Comparison of ENCODE assay signal across 9 cellular contexts in the genomic region with DNA sequence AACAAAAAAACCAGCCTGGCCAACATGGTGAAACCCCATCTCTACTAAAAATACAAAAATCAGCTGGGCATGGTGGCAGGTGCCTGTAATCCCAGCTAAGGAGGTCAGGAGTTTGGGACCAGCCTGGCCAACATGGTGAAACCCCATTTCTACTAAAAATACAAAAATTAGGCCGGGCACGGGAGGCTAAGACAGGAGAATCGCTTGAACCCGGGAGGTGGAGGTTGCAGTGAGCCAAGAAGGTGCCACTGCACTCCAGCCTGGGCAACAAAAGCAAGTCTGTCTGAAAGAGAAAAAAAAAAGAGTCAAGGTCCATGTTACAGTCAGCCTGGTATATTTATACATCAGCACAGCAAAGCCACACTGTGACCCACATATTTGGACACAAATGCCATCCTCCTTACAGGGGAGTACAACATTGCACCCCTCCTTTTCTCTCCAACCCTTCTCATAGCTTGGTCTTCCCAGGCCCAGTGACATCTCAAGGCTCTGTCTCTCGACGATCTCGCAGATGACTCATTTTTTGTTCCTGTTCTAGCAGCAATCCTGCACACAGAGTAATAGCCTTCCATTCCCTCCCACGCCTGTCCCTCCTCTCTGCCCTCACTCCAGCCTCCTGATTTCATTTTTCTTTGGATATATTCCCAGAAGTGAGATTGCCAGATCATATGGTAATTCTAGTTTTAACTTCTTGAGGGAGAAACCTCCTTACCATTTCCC. TPM values are rescaled to one million over a fixed set of nuclear protein-coding genes. Genes with fewer than 3 reads are reported as not detected.
DNase-seq lines count a peak whose midpoint lies in the region; ATAC-seq and TF ChIP-seq lines count a peak whose summit lies in the region.
"Had no signal": no experiment of that assay in that cellular context is flagged by ENCODE, and none has a peak within 500 bp of the region (broad histone marks: within the 10 kb centered on the region; RNA-seq: fewer than 3 reads in every experiment).

No MANE protein-coding gene starts in this region.

- peak overlapping the region; percentile 40 for H3K4me2 ChIP-seq in mammary epithelial cell (ENCODE audit: insufficient read depth, low read depth, low read length)

- dilution Hi-C loops in mammary epithelial cell (cut with HindIII; ENCODE audit: low sequenced_read_pairs): loop anchor here (5.0 kb wide), 1 partner anchor 58 kb away; no protein-coding TSS in a partner anchor

- no TSS peak for BruUV-seq in mammary epithelial cell (replicated peaks; lab: Mats Ljungman, UMichigan)

- no peak overlapping the region for H2AFZ ChIP-seq in mammary epithelial cell (ENCODE audit: low read depth, low read length)

- H3K4me1 ChIP-seq in mammary epithelial cell (ENCODE audit: insufficient read depth, low read length): peaks cover 5% of the 10 kb centered on the region
- no peaks in the 10 kb centered on the region for H3K4me1 ChIP-seq in aorta (ENCODE audit: control insufficient read depth in 1 of 2, insufficient read depth in 2 of 2, low read length in 2 of 2)

- no peak overlapping the region for H3K9ac ChIP-seq in mammary epithelial cell (ENCODE audit: insufficient read depth, low read length)

- H3K4me3 ChIP-seq in mammary epithelial cell (replicated peaks in 1 of 3; ENCODE audit: insufficient read depth in 1 of 3, low read depth in 2 of 3, low read length in 3 of 3): no peak overlapping the region
- H3K4me3 ChIP-seq in aorta (ENCODE audit: low read length in 2 of 2): no peak overlapping the region

- CTCF ChIA-PET in mammary epithelial cell (lab: Charles Lee; ENCODE audit: low non-redundant PET): no interaction called here

- 0% methylated on average over 8 of the region's 8 CpGs for WGBS in mammary epithelial cell (ENCODE audit: low coverage, missing lambda C conversion rate)
- 6 to 12% methylated on average over 8 of the region's 8 CpGs for WGBS in aorta, 2 donors

- in situ Hi-C loops in mammary epithelial cell (cut with MboI; ENCODE audit: low sequenced_read_pairs in 2 of 2): no loop called here

- no peaks in the 10 kb centered on the region for H4K20me1 ChIP-seq in mammary epithelial cell (ENCODE audit: insufficient read depth, low read length)

- intact Hi-C loops in mammary epithelial cell (cut with micrococcal nuclease) (no loop called here), aorta (cut with DNase I) (no loop called here)

- H3K9me3 ChIP-seq in mammary epithelial cell (replicated peaks; ENCODE audit: insufficient read depth, low read length) (no peaks in the 10 kb centered on the region), aorta (ENCODE audit: control insufficient read depth, low read length) (peaks cover 2% of the 10 kb centered on the region)
- H3K9me3 ChIP-seq: BE2C had no signal

- H3K27ac ChIP-seq in mammary epithelial cell (ENCODE audit: insufficient read depth, low read depth, low read length) (no peak overlapping the region), aorta (ENCODE audit: low read depth in 1 of 2, low read length in 2 of 2) (peak overlapping the region in 1 of 2 donors; percentile 12)

- peak; percentile 23 for ATAC-seq in left lobe of liver
- peak; percentile 85 for ATAC-seq in aorta (ENCODE audit: low FRiP score)
- no peak for ATAC-seq in HG03565 (IDR thresholded peaks at IDR 0.05; ENCODE audit: unreplicated experiment)
- no peak for ATAC-seq in HG02763 (IDR thresholded peaks at IDR 0.05; ENCODE audit: unreplicated experiment)

- H3K36me3 ChIP-seq in mammary epithelial cell (ENCODE audit: insufficient read depth, low read length) (no peaks in the 10 kb centered on the region), aorta (ENCODE audit: control insufficient read depth in 1 of 2, insufficient read depth in 2 of 2, low read length in 1 of 2) (no peaks in the 10 kb centered on the region)
- H3K36me3 ChIP-seq: BE2C had no signal

- DNase-seq in SKM-1 treated with dmso at 0.1 percent for 144 hours (lab: John Stamatoyannopoulos, UW; ENCODE audit: unreplicated experiment) (peak; percentile 5), SKM-1 (lab: John Stamatoyannopoulos, UW; ENCODE audit: unreplicated experiment) (no peak), mammary epithelial cell (peak; percentile 84), left lobe of liver (ENCODE audit: low spot score) (no peak), aorta (peak in 1 of 2 donors; percentile 69), LoVo (ENCODE audit: low spot score) (no peak)
- DNase-seq: BE2C had no signal

- TF ChIP-seq CTCF in mammary epithelial cell (conservative IDR thresholded peaks at IDR 0.05 in 1 of 2, IDR thresholded peaks at IDR 0.05 in 1 of 2; ENCODE audit: extremely low read depth in 1 of 2, insufficient read depth in 1 of 2, low read depth in 1 of 2, low read length in 2 of 2): no peak

- no peaks in the 10 kb centered on the region for H3K27me3 ChIP-seq in mammary epithelial cell (ENCODE audit: insufficient read depth, low read length)
- H3K27me3 ChIP-seq in aorta (ENCODE audit: control insufficient read depth in 1 of 2, insufficient read depth in 2 of 2, low read length in 1 of 2): no peaks in the 10 kb centered on the region
- H3K27me3 ChIP-seq: BE2C had no signal

- no peaks in the 10 kb centered on the region for H3K79me2 ChIP-seq in mammary epithelial cell (ENCODE audit: insufficient read depth, low read length)

RNA-seq across cellular contexts. Expression of a gene that starts 21.0 kb away (rescaled TPM):
- 100 to 1,000 TPM; 156 to 242 TPM for total RNA-seq in mammary epithelial cell
- 31.5 TPM for polyA plus RNA-seq in mammary epithelial cell
- 95.5 TPM for polyA minus RNA-seq in mammary epithelial cell
- total RNA-seq in left lobe of liver: 61.3 TPM
- total RNA-seq in aorta: 10 to 100 TPM; 46.1 to 56.4 TPM
- polyA plus RNA-seq in aorta: 10 to 100 TPM; 16.4 to 33.8 TPM

RNA-seq across cellular contexts. Expression of a gene that starts 46.9 kb away (rescaled TPM):
- total RNA-seq in mammary epithelial cell (10 to 100 TPM; 12.8 to 17.5 TPM), left lobe of liver (6.2 TPM), aorta (1 to 10 TPM; 6.9 to 9.0 TPM)
- polyA plus RNA-seq in mammary epithelial cell (6.0 TPM), aorta (1 to 10 TPM; 2.6 to 3.1 TPM)
- polyA minus RNA-seq in mammary epithelial cell: 5.7 TPM

Comparison
In these comparisons a context has a peak if more than half of its experiments do, and no peak if none do; other contexts are left out.
1. DNase-seq: peak in SKM-1 treated with dmso at 0.1 percent for 144 hours (single experiment) and mammary epithelial cell (single experiment); none in SKM-1 (single experiment), left lobe of liver (single experiment) and LoVo (single experiment).
2. ATAC-seq: peak in left lobe of liver (single experiment) and aorta (single experiment); none in HG03565 (single experiment) and HG02763 (single experiment).